In the genomic region with DNA sequence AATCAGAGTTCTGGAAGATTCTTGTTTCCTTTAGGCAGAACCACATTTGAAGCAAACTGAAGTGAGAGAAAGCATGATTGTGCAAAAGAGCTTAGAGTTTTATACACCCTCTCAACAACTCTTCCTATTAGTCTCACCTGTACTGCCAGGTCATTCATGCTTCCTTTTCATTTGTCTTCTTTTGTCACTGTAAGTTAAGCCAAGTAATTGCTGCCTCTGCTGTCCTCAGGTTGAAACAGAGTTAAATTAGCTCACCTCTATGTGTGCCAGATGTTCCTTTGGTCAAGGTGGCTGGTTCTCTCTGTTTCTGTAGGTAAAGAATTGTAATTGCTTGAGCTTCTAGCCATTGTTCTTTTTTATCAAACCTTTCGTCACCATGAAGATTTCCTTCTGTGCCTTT, we compare ENCODE assay signal across 16 cellular contexts.
"Had no signal": no experiment of that assay in that cellular context is flagged by ENCODE, and none has a peak within 500 bp of the region (broad histone marks: within the 10 kb centered on the region; RNA-seq: fewer than 3 reads in every experiment).

No MANE protein-coding gene starts in this region.

- H3K27ac Mint-ChIP-seq: immature natural killer cell; naive thymus-derived CD4-positive, alpha-beta T cell; stimulated activated effector memory CD8-positive, alpha-beta T cell treated with anti-CD3 and anti-CD28 coated beads, Interleukin-12 subunit alpha, Interleukin-12 subunit beta, amount 100 ng/mL, for 72 hours; type B pancreatic cell had no signal

- ATAC-seq: foreskin keratinocyte; left colon; left ventricle myocardium superior; naive thymus-derived CD4-positive, alpha-beta T cell; psoas muscle; right lobe of liver; stimulated activated effector memory CD8-positive, alpha-beta T cell treated with anti-CD3 and anti-CD28 coated beads, Interleukin-12 subunit alpha, Interleukin-12 subunit beta, amount 100 ng/mL, for 72 hours; stimulated activated naive CD8-positive, alpha-beta T cell treated with anti-CD3 and anti-CD28 coated beads, Interleukin-15, Interleukin-2, amounts not matched to agents 100 U/mL and 50 U/mL, for 24 hours had no signal

- H3K27me3 Mint-ChIP-seq: type B pancreatic cell had no signal

- H3K4me1 Mint-ChIP-seq: immature natural killer cell; naive thymus-derived CD4-positive, alpha-beta T cell; stimulated activated effector memory CD8-positive, alpha-beta T cell treated with anti-CD3 and anti-CD28 coated beads, Interleukin-12 subunit alpha, Interleukin-12 subunit beta, amount 100 ng/mL, for 72 hours had no signal

- H3K36me3 Mint-ChIP-seq: immature natural killer cell; naive thymus-derived CD4-positive, alpha-beta T cell; stimulated activated effector memory CD8-positive, alpha-beta T cell treated with anti-CD3 and anti-CD28 coated beads, Interleukin-12 subunit alpha, Interleukin-12 subunit beta, amount 100 ng/mL, for 72 hours; type B pancreatic cell had no signal

- DNase-seq: effector memory CD4-positive, alpha-beta T cell; foreskin keratinocyte; immature natural killer cell; kidney; left colon; left ventricle myocardium superior; naive thymus-derived CD4-positive, alpha-beta T cell; psoas muscle; retina; right lobe of liver; stimulated activated CD4-positive, alpha-beta T cell treated with anti-CD3 and anti-CD28 coated beads, Interleukin-4, amount 100 ng/mL, for 1 hour; stimulated activated CD8-positive, alpha-beta memory T cell treated with anti-CD3 and anti-CD28 coated beads, Interleukin-4, amount 100 ng/mL, for 48 hours; stimulated activated naive CD8-positive, alpha-beta T cell treated with anti-CD3 and anti-CD28 coated beads, Interleukin-15, Interleukin-2, amounts not matched to agents 100 U/mL and 50 U/mL, for 24 hours; thyroid gland had no signal

- H3K9me3 Mint-ChIP-seq: immature natural killer cell; stimulated activated effector memory CD8-positive, alpha-beta T cell treated with anti-CD3 and anti-CD28 coated beads, Interleukin-12 subunit alpha, Interleukin-12 subunit beta, amount 100 ng/mL, for 72 hours; type B pancreatic cell had no signal

- H3K4me3 Mint-ChIP-seq: immature natural killer cell; naive thymus-derived CD4-positive, alpha-beta T cell; stimulated activated effector memory CD8-positive, alpha-beta T cell treated with anti-CD3 and anti-CD28 coated beads, Interleukin-12 subunit alpha, Interleukin-12 subunit beta, amount 100 ng/mL, for 72 hours; type B pancreatic cell had no signal
